In the genomic region with DNA sequence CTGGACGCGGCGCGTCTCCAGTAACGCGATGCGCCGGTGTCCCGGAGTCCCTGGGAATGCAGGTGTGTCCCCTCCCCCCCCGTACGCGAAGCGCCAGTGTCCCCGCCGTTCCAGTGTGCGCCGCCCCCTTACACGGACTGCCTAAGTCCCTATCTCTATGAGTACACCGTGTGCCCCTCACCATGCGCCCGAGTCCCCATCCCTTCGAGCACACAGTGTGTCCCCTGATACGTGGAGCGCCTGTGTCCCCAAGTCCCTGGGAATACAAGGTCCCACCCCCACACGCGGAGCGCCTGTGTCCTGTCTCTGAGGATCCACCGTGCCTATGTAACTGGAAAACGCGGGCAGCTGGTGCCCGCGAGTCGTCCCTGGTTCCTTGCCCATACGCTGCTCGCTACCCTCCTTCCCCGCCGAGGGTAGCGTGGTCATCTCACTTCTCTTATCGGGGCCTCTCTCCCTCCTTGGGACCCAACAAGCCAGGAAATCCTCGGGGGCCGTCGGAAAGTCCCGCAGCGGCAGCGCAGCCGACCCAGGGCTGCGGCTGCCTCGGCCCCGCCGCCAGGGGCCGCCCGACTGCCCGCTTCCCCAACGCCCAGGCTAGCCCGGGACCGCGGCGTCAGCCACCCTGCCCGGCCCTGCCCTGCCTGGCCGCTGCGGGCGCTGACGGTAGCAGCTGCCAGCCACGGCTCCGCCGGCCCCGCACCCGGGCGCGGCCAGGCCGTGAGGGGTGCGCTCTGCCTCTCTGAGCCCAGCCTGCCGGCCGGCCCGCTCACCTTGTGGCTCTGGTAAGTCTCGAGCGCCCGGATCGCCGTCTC, we compare ENCODE assay signal across 8 cellular contexts. TPM values are rescaled to one million over a fixed set of nuclear protein-coding genes. Genes with fewer than 3 reads are reported as not detected.
A peak's percentile ranks its signal among the peaks of the same experiment; 100 is the strongest.
DNase-seq lines count a peak whose midpoint lies in the region; ATAC-seq and TF ChIP-seq lines count a peak whose summit lies in the region.

No MANE protein-coding gene starts in this region.

- H3K4me1 ChIP-seq in ACC112 (ENCODE audit: control insufficient read depth, insufficient read depth, low read length, unreplicated experiment) = peaks cover 40% of the 10 kb centered on the region
- peaks cover 44% of the 10 kb centered on the region for H3K4me1 ChIP-seq in lower lobe of right lung

- peak; percentile 56 for DNase-seq in NCI-H345 (lab: John Stamatoyannopoulos, UW)
- peak; percentile 76 to 79 for DNase-seq in activated CD4-positive, alpha-beta T cell treated with anti-CD3 and anti-CD28 coated beads, Interleukin-2, amount 50 U/mL, for 48 hours
- peak; percentile 86 for DNase-seq in ecto neural progenitor cell (ENCODE audit: low spot score)
- DNase-seq in lower lobe of right lung = peak; percentile 92
- peak; percentile 61 to 78 for DNase-seq in stimulated activated CD4-positive, alpha-beta T cell treated with anti-CD3 and anti-CD28 coated beads, Interleukin-4, amount 100 ng/mL, for 4 hours

- H3K27ac ChIP-seq in ACC112 (ENCODE audit: low read depth, low read length) (peak overlapping the region; percentile 88), lower lobe of right lung (peak overlapping the region; percentile 99)

- TF ChIP-seq CTCF in lower lobe of right lung (IDR thresholded peaks at IDR 0.05) = peak; percentile 85

- H3K36me3 ChIP-seq in ACC112 (ENCODE audit: insufficient read depth, low read length) (peaks cover 10% of the 10 kb centered on the region; the same call in 1 of the 2 replicates), lower lobe of right lung (no peaks in the 10 kb centered on the region)

- H3K27me3 ChIP-seq in ACC112 (ENCODE audit: insufficient read depth, low read length) (no peaks in the 10 kb centered on the region), lower lobe of right lung (ENCODE audit: low read depth) (no peaks in the 10 kb centered on the region)

- H3K9me3 ChIP-seq in lower lobe of right lung = no peaks in the 10 kb centered on the region

- ATAC-seq in GM18502 (IDR thresholded peaks at IDR 0.05; ENCODE audit: poor library complexity, unreplicated experiment) (peak; percentile 69), HG02973 (IDR thresholded peaks at IDR 0.05; ENCODE audit: unreplicated experiment) (peak; percentile 52), lower lobe of right lung (peak; percentile 82 to 91)

- intact Hi-C loops in lower lobe of right lung (cut with DNase I) = no loop called here

- H3K4me3 ChIP-seq in ACC112 (ENCODE audit: low read depth, low read length) (peak overlapping the region; percentile 91), lower lobe of right lung (peak overlapping the region; percentile 82)

- H3K79me2 ChIP-seq in ACC112 (ENCODE audit: control insufficient read depth, insufficient read depth, low read length, unreplicated experiment) = peaks cover 56% of the 10 kb centered on the region

- no peak overlapping the region for H2AFZ ChIP-seq in ACC112 (ENCODE audit: low read length, unreplicated experiment)

RNA-seq across cellular contexts. Expression of a gene that starts 0.6 kb away (rescaled TPM):
- 57.5 TPM for total RNA-seq in lower lobe of right lung

Comparison
In these comparisons a context has a peak if more than half of its experiments do, and no peak if none do; other contexts are left out.
1. Peak in every context shown above with its lines: DNase-seq, ATAC-seq, H3K4me3 ChIP-seq and H3K27ac ChIP-seq.